In the genomic region with DNA sequence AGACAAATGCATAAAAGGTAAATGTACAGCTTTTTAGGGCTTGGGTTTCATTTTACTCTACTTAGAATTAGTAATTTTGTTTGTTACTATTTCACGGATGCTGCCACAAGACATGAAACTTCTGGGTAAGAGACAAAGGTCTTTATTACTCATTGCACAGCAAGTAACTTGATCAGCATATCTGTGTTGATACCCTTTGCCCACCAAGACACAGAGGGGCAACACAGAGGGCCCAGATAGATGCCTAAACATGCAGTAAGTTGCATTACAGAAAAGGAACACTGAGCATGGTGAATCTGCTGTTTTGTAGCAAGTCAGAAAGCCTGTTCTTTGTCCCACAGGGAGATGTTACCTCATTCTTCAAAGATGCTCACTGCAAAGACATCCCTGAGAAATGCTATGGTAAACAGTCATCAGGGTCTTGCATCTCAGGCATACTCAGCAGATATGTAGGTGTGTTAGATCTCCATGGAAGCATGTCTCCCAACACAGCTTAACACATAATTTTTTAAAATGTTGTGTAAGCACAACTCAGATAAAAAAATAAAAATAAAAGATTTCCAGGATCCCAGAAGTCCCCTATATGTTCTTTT, we compare ENCODE assay signal across 16 cellular contexts. TPM values are rescaled to one million over a fixed set of nuclear protein-coding genes. Genes with fewer than 3 reads are reported as not detected.
A peak's percentile ranks its signal among the peaks of the same experiment; 100 is the strongest.
DNase-seq lines count a peak whose midpoint lies in the region; ATAC-seq, FAIRE-seq and TF ChIP-seq lines count a peak whose summit lies in the region.
"Had no signal": no experiment of that assay in that cellular context is flagged by ENCODE, and none has a peak within 500 bp of the region (broad histone marks: within the 10 kb centered on the region; RNA-seq: fewer than 3 reads in every experiment).

No MANE protein-coding gene starts in this region.

- CTCF ChIA-PET in HepG2 (lab: Yijun Ruan, JAX; ENCODE audit: low intra/inter-chr PET ratio, low total read pairs), result no interaction called here

- 96% methylated on average over 1 of the region's 1 CpG for WGBS in HepG2 (ENCODE audit: low lambda C conversion rate)
- WGBS in right lobe of liver (ENCODE audit: insufficient coverage, low coverage, low lambda C conversion rate, missing lambda C conversion rate), result 67% methylated on average over 1 of the region's 1 CpG

- no peak for TF ChIP-seq POLR2A in HepG2 (IDR thresholded peaks at IDR 0.05; ENCODE audit: insufficient read depth in 1 of 2, low read depth in 2 of 2, low read length in 2 of 2)
- no peak for TF ChIP-seq POLR2A in right lobe of liver (IDR thresholded peaks at IDR 0.05)

- in situ Hi-C loops in HepG2 (cut with HindIII; ENCODE audit: extremely low pct_ligation_motif_present, low pct_unique_long_range_greater_than_20kb), result no loop called here

- TF ChIP-seq EP300 in HepG2 (IDR thresholded peaks at IDR 0.05; ENCODE audit: low read depth in 2 of 2, low read length in 2 of 2) (no peak), HepG2 (CRISPR knock-in tag; IDR thresholded peaks at IDR 0.05; ENCODE audit: borderline replicate concordance) (no peak)

- H3K36me3 ChIP-seq in HepG2 (replicated peaks in 1 of 2; ENCODE audit: control insufficient read depth in 1 of 2, insufficient read depth in 2 of 2, low read length in 2 of 2) (peaks cover 3 to 33% of the 10 kb centered on the region in 2 experiments), right lobe of liver (no peaks in the 10 kb centered on the region), fibroblast of lung (ENCODE audit: control insufficient read depth, insufficient read depth, low read length) (no peaks in the 10 kb centered on the region), lower lobe of right lung (no peaks in the 10 kb centered on the region)
- H3K36me3 ChIP-seq: BE2C had no signal

- H3K4me2 ChIP-seq in HepG2 (ENCODE audit: low read depth, low read length) (peak overlapping the region; percentile 80), fibroblast of lung (ENCODE audit: extremely low read depth, insufficient read depth, low read length) (peak overlapping the region; percentile 65)

- H3K9ac ChIP-seq in HepG2 (ENCODE audit: insufficient read depth, low read depth, low read length) (peak overlapping the region; percentile 31), fibroblast of lung (ENCODE audit: insufficient read depth, low read length) (no peak overlapping the region)

- intact Hi-C loops in HepG2 (cut with micrococcal nuclease; ENCODE audit: unreplicated experiment), result no loop called here
- intact Hi-C loops in right lobe of liver (cut with DNase I), result no loop called here
- intact Hi-C loops in head of caudate nucleus (cut with DNase I), result no loop called here
- intact Hi-C loops in lower lobe of right lung (cut with DNase I), result no loop called here

- H2AFZ ChIP-seq in HepG2 (ENCODE audit: low read length) (no peak overlapping the region), fibroblast of lung (ENCODE audit: low read length) (no peak overlapping the region)

- TF ChIP-seq CTCF in HepG2 (CRISPR knock-in tag; IDR thresholded peaks at IDR 0.05), result no peak
- TF ChIP-seq CTCF in right lobe of liver (IDR thresholded peaks at IDR 0.05), result no peak
- no peak for TF ChIP-seq CTCF in fibroblast of lung (conservative IDR thresholded peaks at IDR 0.05 in 1 of 2, IDR thresholded peaks at IDR 0.05 in 1 of 2; ENCODE audit: low read depth in 1 of 2, low read length in 2 of 2)
- TF ChIP-seq CTCF in lower lobe of right lung (IDR thresholded peaks at IDR 0.05), result no peak

- H3K9me3 ChIP-seq in HepG2 (ENCODE audit: low read length), result no peaks in the 10 kb centered on the region
- no peaks in the 10 kb centered on the region for H3K9me3 ChIP-seq in right lobe of liver
- no peaks in the 10 kb centered on the region for H3K9me3 ChIP-seq in fibroblast of lung (ENCODE audit: control insufficient read depth, insufficient read depth, low read depth, low read length)
- no peaks in the 10 kb centered on the region for H3K9me3 ChIP-seq in lower lobe of right lung
- H3K9me3 ChIP-seq: BE2C had no signal

- H3K79me2 ChIP-seq in HepG2 (ENCODE audit: insufficient read depth, low read length) (peaks cover 88% of the 10 kb centered on the region), fibroblast of lung (ENCODE audit: control insufficient read depth, insufficient read depth, low read length) (peaks cover 54% of the 10 kb centered on the region)

- H3K4me1 ChIP-seq in HepG2 (ENCODE audit: insufficient read depth, low read length) (peaks cover 99% of the 10 kb centered on the region), right lobe of liver (no peaks in the 10 kb centered on the region), fibroblast of lung (ENCODE audit: control insufficient read depth, extremely low read depth, insufficient read depth, low read length) (peaks cover 3% of the 10 kb centered on the region), lower lobe of right lung (peaks cover 2% of the 10 kb centered on the region)
- H3K4me1 ChIP-seq: BE2C had no signal

- no peak for TF ChIP-seq RAD21 in HepG2 (CRISPR knock-in tag; IDR thresholded peaks at IDR 0.05)

- no peak for ATAC-seq in HepG2
- ATAC-seq in right lobe of liver, result no peak
- ATAC-seq in lower lobe of right lung, result no peak
- ATAC-seq: left colon; naive thymus-derived CD4-positive, alpha-beta T cell had no signal

- no peak for FAIRE-seq in HepG2 (lab: Jason Lieb, UNC)

- DNase-seq in HepG2 (ENCODE audit: low spot score) (no peak), right lobe of liver (no peak), M059J (ENCODE audit: low read depth) (peak; percentile 38), fibroblast of lung (ENCODE audit: low read depth in 2 of 2) (peak in 1 of 2 donors; percentile 63), occipital lobe (lab: John Stamatoyannopoulos, UW) (no peak), head of caudate nucleus (no peak), lower lobe of right lung (no peak)
- DNase-seq: amniotic stem cell; BE2C; KBM-7; left colon; naive thymus-derived CD4-positive, alpha-beta T cell; NCI-H1694 treated with DMSO at 0.1 percent for 48 hours; NCI-H82; SHP77 treated with DMSO at 0.1 percent for 48 hours had no signal

- H3K27ac ChIP-seq in HepG2 (ENCODE audit: extremely low read length, insufficient read depth, low read length) (peak overlapping the region; percentile 82), right lobe of liver (no peak overlapping the region), fibroblast of lung (ENCODE audit: insufficient read depth, low read length) (peak overlapping the region; percentile 43), temporal lobe (ENCODE audit: low read depth, low read length) (peak overlapping the region; percentile 91), lower lobe of right lung (no peak overlapping the region)

- H3K4me3 ChIP-seq in HepG2 (replicated peaks in 1 of 3; ENCODE audit: insufficient read depth in 1 of 3, low read depth in 2 of 3, low read length in 3 of 3) (peak overlapping the region in 1 of 3 experiments; percentile 9; a peak in 2 of 6 replicates), right lobe of liver (no peak overlapping the region), fibroblast of lung (replicated peaks in 1 of 4; ENCODE audit: control extremely low read depth in 1 of 4, insufficient read depth in 1 of 4, low read depth in 3 of 4, low read length in 4 of 4) (no peak overlapping the region), lower lobe of right lung (no peak overlapping the region)

- no TSS peak for BruUV-seq in HepG2 (replicated peaks; lab: Mats Ljungman, UMichigan)

- POLR2A ChIA-PET in HepG2 (lab: Yijun Ruan, JAX), result interaction anchor here (1.6 to 2.5 kb wide), 2 partner anchors 10 to 43 kb away, joined by 3 to 14 read pairs; a partner anchor contains a TSS

- H3K27me3 ChIP-seq in HepG2 (ENCODE audit: control insufficient read depth in 1 of 2, insufficient read depth in 2 of 2, low read length in 2 of 2), result no peaks in the 10 kb centered on the region
- no peaks in the 10 kb centered on the region for H3K27me3 ChIP-seq in right lobe of liver
- H3K27me3 ChIP-seq in fibroblast of lung (ENCODE audit: control insufficient read depth, insufficient read depth, low read length), result no peaks in the 10 kb centered on the region
- no peaks in the 10 kb centered on the region for H3K27me3 ChIP-seq in lower lobe of right lung (ENCODE audit: low read depth)
- H3K27me3 ChIP-seq: BE2C had no signal

- peaks cover 4% of the 10 kb centered on the region; the same call in 1 of the 2 replicates for H4K20me1 ChIP-seq in HepG2 (ENCODE audit: insufficient read depth, low read length)
- H4K20me1 ChIP-seq in fibroblast of lung (ENCODE audit: control insufficient read depth, extremely low read depth, insufficient read depth, low read length), result no peaks in the 10 kb centered on the region

RNA-seq across cellular contexts. Expression of a gene that starts 10.3 kb away (rescaled TPM):
- total RNA-seq in HepG2 (2016; rRNA removed; fragmentation: Illumina TruSeq; extraction: Trizol) (10.2 and 15.8 TPM in 2 replicates), right lobe of liver (1 to 10 TPM in 1 of 6 experiments, under 1 TPM in 5; 0.11 to 1.6 (median 0.40) TPM), fibroblast of lung (50.1 and 75.5 TPM in 2 replicates), temporal lobe (3.7 TPM), occipital lobe (5.5 TPM), lower lobe of right lung (7.4 TPM)
- total RNA-seq in HepG2 (2016; cell fraction: cytosol; rRNA removed; fragmentation: Illumina TruSeq; extraction: Trizol; ENCODE audit: low read depth), result 0.79 and 0.91 TPM in 2 replicates
- 9.7 and 15.3 TPM in 2 replicates for total RNA-seq in HepG2 (2016; cell fraction: insoluble cytoplasmic fraction; rRNA removed; fragmentation: Illumina TruSeq; extraction: Trizol)
- total RNA-seq in HepG2 (2016; cell fraction: membrane; rRNA removed; fragmentation: Illumina TruSeq; extraction: Trizol), result 2.3 and 3.0 TPM in 2 replicates
- 25.3 and 27.8 TPM in 2 replicates for total RNA-seq in HepG2 (2016; cell fraction: nucleus; rRNA removed; fragmentation: Illumina TruSeq; extraction: Trizol)
- polyA plus RNA-seq in HepG2 (2011; rRNA removed) (49.3 and 58.3 TPM in 2 replicates), fibroblast of lung (9.4 and 32.9 TPM in 2 replicates)
- 24.9 and 38.8 TPM in 2 replicates for polyA plus RNA-seq in HepG2 (2011; cell fraction: cytosol; rRNA removed)
- 27.4 and 30.0 TPM in 2 replicates for polyA plus RNA-seq in HepG2 (2011; cell fraction: nucleus; rRNA removed)
- 40.3 and 49.9 TPM in 2 replicates for polyA plus RNA-seq in HepG2 (2012)
- 0.17 and 0.20 TPM in 2 replicates for polyA plus RNA-seq in HepG2 (2016; cell fraction: cytosol; fragmentation: Illumina TruSeq; extraction: Trizol; ENCODE audit: low read depth)
- polyA plus RNA-seq in HepG2 (2016; cell fraction: insoluble cytoplasmic fraction; fragmentation: Illumina TruSeq; extraction: Trizol; ENCODE audit: low read depth), result 3.7 TPM in 2 replicates
- 0.45 and 0.72 TPM in 2 replicates for polyA plus RNA-seq in HepG2 (2016; cell fraction: membrane; fragmentation: Illumina TruSeq; extraction: Trizol; ENCODE audit: low read depth)
- 15.1 and 16.2 TPM in 2 replicates for polyA plus RNA-seq in HepG2 (2016; cell fraction: nucleus; fragmentation: Illumina TruSeq; extraction: Trizol; ENCODE audit: insufficient read depth, low read depth)
- 19.4 and 121 TPM in 2 replicates for polyA minus RNA-seq in HepG2 (2011; rRNA and poly(A)+ RNA removed; ENCODE audit: low replicate concordance)
- 105 and 135 TPM in 2 replicates for polyA minus RNA-seq in HepG2 (2011; cell fraction: cytosol; rRNA and poly(A)+ RNA removed)
- 209 and 232 TPM in 2 replicates for polyA minus RNA-seq in HepG2 (2011; cell fraction: nucleus; rRNA and poly(A)+ RNA removed)
- 24.6 and 30.1 TPM in 2 replicates for total RNA-seq in M059J (2014; rRNA removed; shearing (Covaris generic))
- 6.2 and 20.8 TPM in 2 replicates for polyA plus RNA-seq in fibroblast of lung (2012)
- polyA minus RNA-seq in fibroblast of lung (ENCODE audit: low replicate concordance), result 15.9 and 34.7 TPM in 2 replicates

Comparison
In these comparisons a context has a peak if more than half of its experiments do, and no peak if none do; other contexts are left out.
1. H3K27ac ChIP-seq: peak in HepG2 (single experiment), fibroblast of lung (single experiment) and temporal lobe (single experiment); none in right lobe of liver (0 of 3) and lower lobe of right lung (single experiment).